1 cellular context compared by ENCODE assay signal in the genomic region with DNA sequence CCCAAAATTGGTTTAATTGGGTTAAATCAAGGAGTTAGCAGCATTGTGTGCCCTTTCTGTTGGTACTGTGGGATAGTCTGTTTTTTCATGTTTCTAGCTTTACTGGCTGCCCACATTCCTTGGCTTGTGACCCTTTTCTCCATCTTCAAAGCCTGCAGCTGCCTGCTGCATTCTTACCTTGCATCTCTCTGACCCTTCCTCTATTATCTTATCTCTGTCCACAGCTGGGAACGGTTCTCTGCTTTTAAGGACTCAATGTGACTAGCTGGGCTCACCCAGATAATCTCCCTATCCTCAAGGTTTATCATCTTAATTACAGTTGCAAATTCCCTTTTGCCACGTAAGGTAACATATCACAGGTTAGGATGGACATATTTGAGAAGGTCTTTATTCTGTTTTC.
TF ChIP-seq lines count a peak whose summit lies in the region.

No MANE protein-coding gene starts in this region.

TF ChIP-seq in IMR-90, 13 proteins besides CTCF, POLR2A, EP300 and RAD21 (continued from another document):
- TF ChIP-seq, protein P1, sequence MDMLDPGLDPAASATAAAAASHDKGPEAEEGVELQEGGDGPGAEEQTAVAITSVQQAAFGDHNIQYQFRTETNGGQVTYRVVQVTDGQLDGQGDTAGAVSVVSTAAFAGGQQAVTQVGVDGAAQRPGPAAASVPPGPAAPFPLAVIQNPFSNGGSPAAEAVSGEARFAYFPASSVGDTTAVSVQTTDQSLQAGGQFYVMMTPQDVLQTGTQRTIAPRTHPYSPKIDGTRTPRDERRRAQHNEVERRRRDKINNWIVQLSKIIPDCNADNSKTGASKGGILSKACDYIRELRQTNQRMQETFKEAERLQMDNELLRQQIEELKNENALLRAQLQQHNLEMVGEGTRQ (IDR thresholded peaks at IDR 0.05; ENCODE audit: low read depth, low read length) = no peak
